Comparison of ENCODE assay signal across 8 cellular contexts in genomic region chr13:106536244-106537034, GRCh38. TPM values are rescaled to one million over a fixed set of nuclear protein-coding genes. Genes with fewer than 3 reads are reported as not detected.
DNase-seq lines count a peak whose midpoint lies in the region; ATAC-seq and FAIRE-seq lines count a peak whose summit lies in the region.

No MANE protein-coding gene starts in this region.

- H3K4me1 ChIP-seq in CD4-positive, CD25-positive, alpha-beta regulatory T cell (ENCODE audit: control insufficient read depth, insufficient read depth, low read length, poor library complexity, severe bottlenecking) = peaks cover 34% of the 10 kb centered on the region

- peak; percentile 35 to 38 for ATAC-seq in CD4-positive, CD25-positive, alpha-beta regulatory T cell (ENCODE audit: low read depth in 2 of 2)
- peak; percentile 50 for ATAC-seq in GM19395 (IDR thresholded peaks at IDR 0.05; ENCODE audit: unreplicated experiment)
- peak; percentile 21 for ATAC-seq in HG03558 (IDR thresholded peaks at IDR 0.05; ENCODE audit: extremely low read depth, unreplicated experiment)

- peaks cover 0 to 1% (median 0%) of the 10 kb centered on the region in 7 donors for H3K9me3 Mint-ChIP-seq in CD4-positive, CD25-positive, alpha-beta regulatory T cell

- H3K4me3 Mint-ChIP-seq in CD4-positive, CD25-positive, alpha-beta regulatory T cell = peak overlapping the region; percentile 91 to 97 (median 96)

- no peaks in the 10 kb centered on the region for H3K9me3 ChIP-seq in CD4-positive, CD25-positive, alpha-beta regulatory T cell (ENCODE audit: control insufficient read depth in 2 of 2, low read length in 2 of 2)

- peak; percentile 81 for FAIRE-seq in endometrium (lab: Jason Lieb, UNC)

- H3K36me3 Mint-ChIP-seq in CD4-positive, CD25-positive, alpha-beta regulatory T cell = peaks cover 3% of the 10 kb centered on the region

- no peak overlapping the region for H3K27ac ChIP-seq in CD4-positive, CD25-positive, alpha-beta regulatory T cell (ENCODE audit: insufficient read depth, low read length, poor library complexity, severe bottlenecking)

- peaks cover 9% of the 10 kb centered on the region for H3K36me3 ChIP-seq in CD4-positive, CD25-positive, alpha-beta regulatory T cell (ENCODE audit: control insufficient read depth, insufficient read depth, low read length)

- H3K27me3 Mint-ChIP-seq in CD4-positive, CD25-positive, alpha-beta regulatory T cell = peaks cover 33% of the 10 kb centered on the region

- H3K27ac Mint-ChIP-seq in CD4-positive, CD25-positive, alpha-beta regulatory T cell = peak overlapping the region in 2 of 3 donors; percentile 20 to 93

- H3K27me3 ChIP-seq in CD4-positive, CD25-positive, alpha-beta regulatory T cell (ENCODE audit: control insufficient read depth, insufficient read depth, low read length) = peaks cover 18% of the 10 kb centered on the region

- peak; percentile 73 to 83 (median 82) for DNase-seq in CD4-positive, CD25-positive, alpha-beta regulatory T cell
- peak; percentile 62 for DNase-seq in NOMO-1 treated with dmso at 0.1 percent for 144 hours (lab: John Stamatoyannopoulos, UW; ENCODE audit: unreplicated experiment)
- peak; percentile 82 for DNase-seq in activated CD8-positive, alpha-beta memory T cell treated with anti-CD3 and anti-CD28 coated beads, Interleukin-2, amount 50 U/mL, for 24 hours (ENCODE audit: extremely low read depth)
- DNase-seq in midbrain (lab: John Stamatoyannopoulos, UW) = peak; percentile 92
- peak; percentile 64 to 69 for DNase-seq in stimulated activated CD8-positive, alpha-beta memory T cell treated with anti-CD3 and anti-CD28 coated beads, Interleukin-15, amount 100 ng/mL, for 48 hours (ENCODE audit: low read depth in 2 of 2)

- peaks cover 9 to 25% (median 18%) of the 10 kb centered on the region in 4 donors for H3K4me1 Mint-ChIP-seq in CD4-positive, CD25-positive, alpha-beta regulatory T cell

- H3K4me3 ChIP-seq in CD4-positive, CD25-positive, alpha-beta regulatory T cell (ENCODE audit: low read depth, low read length) = peak overlapping the region; percentile 65

RNA-seq across cellular contexts. Expression of gene EFNB2, which starts 1.0 kb away (rescaled TPM):
- total RNA-seq in CD4-positive, CD25-positive, alpha-beta regulatory T cell = 0.49 TPM
- polyA plus RNA-seq in CD4-positive, CD25-positive, alpha-beta regulatory T cell = under 1 TPM in 2 of 4 donors, not detected in 2; 0.20 to 0.27 TPM

RNA-seq across cellular contexts. Expression of gene ARGLU1, which starts 31.5 kb away (rescaled TPM):
- 235 TPM for total RNA-seq in CD4-positive, CD25-positive, alpha-beta regulatory T cell
- polyA plus RNA-seq in CD4-positive, CD25-positive, alpha-beta regulatory T cell = 10 to 100 TPM; 25.7 to 43.1 (median 31.9) TPM
